ENCODE assay signal across 33 cellular contexts in genomic region chr12:29665107-29665506, GRCh38.
DNase-seq lines count a peak whose midpoint lies in the region; ATAC-seq, FAIRE-seq and TF ChIP-seq lines count a peak whose summit lies in the region.
"Had no signal": no experiment of that assay in that cellular context is flagged by ENCODE, and none has a peak within 500 bp of the region (broad histone marks: within the 10 kb centered on the region; RNA-seq: fewer than 3 reads in every experiment).

No MANE protein-coding gene starts in this region.

- CTCF ChIA-PET in MCF 10A (lab: Yijun Ruan, JAX) (no interaction called here), HepG2 (lab: Yijun Ruan, JAX; ENCODE audit: low intra/inter-chr PET ratio, low total read pairs) (no interaction called here)

- in situ Hi-C loops in HepG2 (cut with HindIII; ENCODE audit: extremely low pct_ligation_motif_present, low pct_unique_long_range_greater_than_20kb): no loop called here

- peaks cover 83% of the 10 kb centered on the region for H3K36me3 Mint-ChIP-seq in MCF 10A (ENCODE audit: insufficient read depth, unreplicated experiment)
- H3K36me3 Mint-ChIP-seq: CD4-positive, alpha-beta memory T cell; CD4-positive, CD25-positive, alpha-beta regulatory T cell; CD8-positive, alpha-beta memory T cell; CD8-positive, alpha-beta T cell had no signal

- H3K4me3 ChIP-seq in breast epithelium (no peak overlapping the region), liver (ENCODE audit: low read depth in 1 of 3, low read length in 3 of 3) (no peak overlapping the region), HepG2 (replicated peaks in 1 of 3; ENCODE audit: insufficient read depth in 1 of 3, low read depth in 2 of 3, low read length in 3 of 3) (no peak overlapping the region)
- H3K4me3 ChIP-seq: A549; BLaER1; BLaER1 treated with 17β-estradiol and CSF1 and Interleukin-3, amounts not matched to agents 10 nM and 100 nM had no signal

- 38% methylated on average over 5 of the region's 5 CpGs for WGBS in liver
- WGBS in HepG2 (ENCODE audit: low lambda C conversion rate): under 1% methylated on average over 5 of the region's 5 CpGs

- no peaks in the 10 kb centered on the region for H3K79me2 ChIP-seq in HepG2 (ENCODE audit: insufficient read depth, low read length)

- no peak overlapping the region for H2AFZ ChIP-seq in HepG2 (ENCODE audit: low read length)

- H3K4me3 Mint-ChIP-seq in MCF 10A (ENCODE audit: unreplicated experiment): no peak overlapping the region
- H3K4me3 Mint-ChIP-seq: B cell; CD14-positive monocyte; CD4-positive, alpha-beta memory T cell; CD4-positive, alpha-beta T cell; CD4-positive, CD25-positive, alpha-beta regulatory T cell; CD8-positive, alpha-beta memory T cell; CD8-positive, alpha-beta T cell had no signal

- H3K27me3 Mint-ChIP-seq in MCF 10A (ENCODE audit: insufficient read depth, unreplicated experiment): no peaks in the 10 kb centered on the region
- H3K27me3 Mint-ChIP-seq: B cell; CD4-positive, alpha-beta T cell; CD4-positive, CD25-positive, alpha-beta regulatory T cell had no signal

- no peak for ATAC-seq in HepG2
- ATAC-seq: A549; CD8-positive, alpha-beta T cell had no signal

- intact Hi-C loops in MCF 10A (cut with micrococcal nuclease): no loop called here
- intact Hi-C loops in breast epithelium (cut with DNase I; ENCODE audit: low total_unique reads): no loop called here
- intact Hi-C loops in HepG2 (cut with micrococcal nuclease; ENCODE audit: unreplicated experiment): no loop called here

- POLR2A ChIA-PET in MCF 10A (lab: Yijun Ruan, JAX): no interaction called here
- POLR2A ChIA-PET in HepG2 (lab: Yijun Ruan, JAX): no interaction called here

- no peaks in the 10 kb centered on the region for H3K36me3 ChIP-seq in breast epithelium
- H3K36me3 ChIP-seq in liver (ENCODE audit: control insufficient read depth in 4 of 4, insufficient read depth in 3 of 4, low read depth in 1 of 4, low read length in 3 of 4): no peaks in the 10 kb centered on the region
- no peaks in the 10 kb centered on the region for H3K36me3 ChIP-seq in HepG2 (replicated peaks in 1 of 2; ENCODE audit: control insufficient read depth in 1 of 2, insufficient read depth in 2 of 2, low read length in 2 of 2)
- H3K36me3 ChIP-seq: BE2C; BLaER1; BLaER1 treated with 17β-estradiol and CSF1 and Interleukin-3, amounts not matched to agents 10 nM and 100 nM had no signal

- no peaks in the 10 kb centered on the region for H3K9me3 Mint-ChIP-seq in MCF 10A (ENCODE audit: unreplicated experiment)
- H3K9me3 Mint-ChIP-seq: CD4-positive, alpha-beta memory T cell; CD4-positive, alpha-beta T cell; CD8-positive, alpha-beta T cell had no signal

- peaks cover 21% of the 10 kb centered on the region for H3K4me1 Mint-ChIP-seq in MCF 10A (ENCODE audit: insufficient read depth, unreplicated experiment)
- H3K4me1 Mint-ChIP-seq: B cell; CD14-positive monocyte; CD4-positive, alpha-beta memory T cell; CD4-positive, CD25-positive, alpha-beta regulatory T cell; CD8-positive, alpha-beta memory T cell had no signal

- H3K9me3 ChIP-seq in breast epithelium: no peaks in the 10 kb centered on the region
- H3K9me3 ChIP-seq in liver (ENCODE audit: control insufficient read depth in 4 of 4, low read length in 3 of 4): no peaks in the 10 kb centered on the region
- no peaks in the 10 kb centered on the region for H3K9me3 ChIP-seq in HepG2 (ENCODE audit: low read length)
- H3K9me3 ChIP-seq: A549; BE2C; BLaER1; BLaER1 treated with 17β-estradiol and CSF1 and Interleukin-3, amounts not matched to agents 10 nM and 100 nM; Caco-2 had no signal

- H3K4me1 ChIP-seq in breast epithelium: no peaks in the 10 kb centered on the region
- H3K4me1 ChIP-seq in liver (ENCODE audit: control insufficient read depth in 4 of 4, insufficient read depth in 4 of 4, low read length in 3 of 4): peaks cover 0 to 9% (median 0%) of the 10 kb centered on the region in 4 donors
- H3K4me1 ChIP-seq in HepG2 (ENCODE audit: insufficient read depth, low read length): no peaks in the 10 kb centered on the region
- H3K4me1 ChIP-seq: A549, BE2C, Caco-2 had no signal

- TF ChIP-seq EP300 in HepG2 (IDR thresholded peaks at IDR 0.05; ENCODE audit: low read depth in 2 of 2, low read length in 2 of 2) (no peak), HepG2 (CRISPR knock-in tag; IDR thresholded peaks at IDR 0.05; ENCODE audit: borderline replicate concordance) (no peak)

- no peak for DNase-seq in MCF 10A (ENCODE audit: unreplicated experiment)
- no peak for DNase-seq in breast epithelium (ENCODE audit: low spot score in 2 of 2)
- no peak for DNase-seq in HepG2 (ENCODE audit: low spot score)
- DNase-seq: 8988T; ACHN; AML-193; BE2C; C1 segment of cervical spinal cord; Caco-2; Calu3; CD4-positive, alpha-beta memory T cell; CD4-positive, alpha-beta T cell; CD4-positive, CD25-positive, alpha-beta regulatory T cell; CD8-positive, alpha-beta memory T cell; CD8-positive, alpha-beta T cell; COR-L47; DMS 273 treated with DMSO at 0.1 percent for 48 hours; DMS153; DMS53; DMS79; DMS79 treated with DMSO at 0.1 percent for 48 hours; DND-41; EL had no signal

- no peak overlapping the region for H3K9ac ChIP-seq in liver (ENCODE audit: low read depth in 1 of 2, low read length in 2 of 2)
- no peak overlapping the region for H3K9ac ChIP-seq in HepG2 (ENCODE audit: insufficient read depth, low read depth, low read length)
- H3K9ac ChIP-seq: BLaER1; BLaER1 treated with 17β-estradiol and CSF1 and Interleukin-3, amounts not matched to agents 10 nM and 100 nM had no signal

- TF ChIP-seq POLR2A in breast epithelium (IDR thresholded peaks at IDR 0.05): no peak
- TF ChIP-seq POLR2A in HepG2 (IDR thresholded peaks at IDR 0.05; ENCODE audit: insufficient read depth in 1 of 2, low read depth in 2 of 2, low read length in 2 of 2): no peak

- H4K20me1 ChIP-seq in HepG2 (ENCODE audit: insufficient read depth, low read length): no peaks in the 10 kb centered on the region
- H4K20me1 ChIP-seq: BLaER1; BLaER1 treated with 17β-estradiol and CSF1 and Interleukin-3, amounts not matched to agents 10 nM and 100 nM had no signal

- H3K27ac ChIP-seq in breast epithelium (no peak overlapping the region), liver (ENCODE audit: low read depth in 1 of 2, low read length in 2 of 2) (no peak overlapping the region), HepG2 (ENCODE audit: extremely low read length, insufficient read depth, low read length) (no peak overlapping the region)
- H3K27ac ChIP-seq: 22Rv1; A549; BLaER1; BLaER1 treated with 17β-estradiol and CSF1 and Interleukin-3, amounts not matched to agents 10 nM and 100 nM; C4-2B had no signal

- no peak for TF ChIP-seq RAD21 in liver (IDR thresholded peaks at IDR 0.05)
- TF ChIP-seq RAD21 in HepG2 (CRISPR knock-in tag; IDR thresholded peaks at IDR 0.05): no peak

- no peak for TF ChIP-seq CTCF in MCF 10A (IDR thresholded peaks at IDR 0.05; ENCODE audit: unreplicated experiment)
- TF ChIP-seq CTCF in breast epithelium (IDR thresholded peaks at IDR 0.05): no peak
- no peak for TF ChIP-seq CTCF in liver (IDR thresholded peaks at IDR 0.05; ENCODE audit: low read depth, low read length, missing input control)
- TF ChIP-seq CTCF in HepG2 (CRISPR knock-in tag; IDR thresholded peaks at IDR 0.05): no peak

- H3K27me3 ChIP-seq in breast epithelium: no peaks in the 10 kb centered on the region
- no peaks in the 10 kb centered on the region for H3K27me3 ChIP-seq in liver (ENCODE audit: control insufficient read depth in 4 of 4, insufficient read depth in 4 of 4, low read length in 3 of 4)
- H3K27me3 ChIP-seq in HepG2 (ENCODE audit: control insufficient read depth in 1 of 2, insufficient read depth in 2 of 2, low read length in 2 of 2): no peaks in the 10 kb centered on the region
- H3K27me3 ChIP-seq: BE2C; BLaER1; BLaER1 treated with 17β-estradiol and CSF1 and Interleukin-3, amounts not matched to agents 10 nM and 100 nM had no signal

- no peak overlapping the region for H3K4me2 ChIP-seq in HepG2 (ENCODE audit: low read depth, low read length)
- H3K4me2 ChIP-seq: A549; BLaER1; BLaER1 treated with 17β-estradiol and CSF1 and Interleukin-3, amounts not matched to agents 10 nM and 100 nM had no signal

- BruUV-seq in MCF 10A (replicated peaks; lab: Mats Ljungman, UMichigan) (no TSS peak), HepG2 (replicated peaks; lab: Mats Ljungman, UMichigan) (no TSS peak)

- H3K27ac Mint-ChIP-seq in MCF 10A (ENCODE audit: low read depth, unreplicated experiment): peak overlapping the region; percentile 51
- H3K27ac Mint-ChIP-seq: B cell; CD14-positive monocyte; CD4-positive, alpha-beta memory T cell; CD4-positive, alpha-beta T cell; CD4-positive, CD25-positive, alpha-beta regulatory T cell; CD8-positive, alpha-beta T cell had no signal

- no peak for FAIRE-seq in HepG2 (lab: Jason Lieb, UNC)
- FAIRE-seq: A204.1, D721Med had no signal

TF ChIP-seq in liver, 16 proteins besides CTCF, POLR2A, EP300 and RAD21 (continues in another document):
- TF ChIP-seq, protein P1, sequence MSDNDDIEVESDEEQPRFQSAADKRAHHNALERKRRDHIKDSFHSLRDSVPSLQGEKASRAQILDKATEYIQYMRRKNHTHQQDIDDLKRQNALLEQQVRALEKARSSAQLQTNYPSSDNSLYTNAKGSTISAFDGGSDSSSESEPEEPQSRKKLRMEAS (IDR thresholded peaks at IDR 0.05): no peak
- no peak for TF ChIP-seq EGR1 (IDR thresholded peaks at IDR 0.05; ENCODE audit: low read depth in 2 of 2)
- no peak for TF ChIP-seq FOXA2 (IDR thresholded peaks at IDR 0.05)

TF ChIP-seq in HepG2, 621 proteins besides CTCF, POLR2A, EP300 and RAD21 (continues in another document):
- TF ChIP-seq, protein P2, sequence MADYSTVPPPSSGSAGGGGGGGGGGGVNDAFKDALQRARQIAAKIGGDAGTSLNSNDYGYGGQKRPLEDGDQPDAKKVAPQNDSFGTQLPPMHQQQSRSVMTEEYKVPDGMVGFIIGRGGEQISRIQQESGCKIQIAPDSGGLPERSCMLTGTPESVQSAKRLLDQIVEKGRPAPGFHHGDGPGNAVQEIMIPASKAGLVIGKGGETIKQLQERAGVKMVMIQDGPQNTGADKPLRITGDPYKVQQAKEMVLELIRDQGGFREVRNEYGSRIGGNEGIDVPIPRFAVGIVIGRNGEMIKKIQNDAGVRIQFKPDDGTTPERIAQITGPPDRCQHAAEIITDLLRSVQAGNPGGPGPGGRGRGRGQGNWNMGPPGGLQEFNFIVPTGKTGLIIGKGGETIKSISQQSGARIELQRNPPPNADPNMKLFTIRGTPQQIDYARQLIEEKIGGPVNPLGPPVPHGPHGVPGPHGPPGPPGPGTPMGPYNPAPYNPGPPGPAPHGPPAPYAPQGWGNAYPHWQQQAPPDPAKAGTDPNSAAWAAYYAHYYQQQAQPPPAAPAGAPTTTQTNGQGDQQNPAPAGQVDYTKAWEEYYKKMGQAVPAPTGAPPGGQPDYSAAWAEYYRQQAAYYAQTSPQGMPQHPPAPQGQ (CRISPR knock-in tag; IDR thresholded peaks at IDR 0.05; ENCODE audit: borderline replicate concordance): no peak
